8 cellular contexts compared by ENCODE assay signal in the genomic region with DNA sequence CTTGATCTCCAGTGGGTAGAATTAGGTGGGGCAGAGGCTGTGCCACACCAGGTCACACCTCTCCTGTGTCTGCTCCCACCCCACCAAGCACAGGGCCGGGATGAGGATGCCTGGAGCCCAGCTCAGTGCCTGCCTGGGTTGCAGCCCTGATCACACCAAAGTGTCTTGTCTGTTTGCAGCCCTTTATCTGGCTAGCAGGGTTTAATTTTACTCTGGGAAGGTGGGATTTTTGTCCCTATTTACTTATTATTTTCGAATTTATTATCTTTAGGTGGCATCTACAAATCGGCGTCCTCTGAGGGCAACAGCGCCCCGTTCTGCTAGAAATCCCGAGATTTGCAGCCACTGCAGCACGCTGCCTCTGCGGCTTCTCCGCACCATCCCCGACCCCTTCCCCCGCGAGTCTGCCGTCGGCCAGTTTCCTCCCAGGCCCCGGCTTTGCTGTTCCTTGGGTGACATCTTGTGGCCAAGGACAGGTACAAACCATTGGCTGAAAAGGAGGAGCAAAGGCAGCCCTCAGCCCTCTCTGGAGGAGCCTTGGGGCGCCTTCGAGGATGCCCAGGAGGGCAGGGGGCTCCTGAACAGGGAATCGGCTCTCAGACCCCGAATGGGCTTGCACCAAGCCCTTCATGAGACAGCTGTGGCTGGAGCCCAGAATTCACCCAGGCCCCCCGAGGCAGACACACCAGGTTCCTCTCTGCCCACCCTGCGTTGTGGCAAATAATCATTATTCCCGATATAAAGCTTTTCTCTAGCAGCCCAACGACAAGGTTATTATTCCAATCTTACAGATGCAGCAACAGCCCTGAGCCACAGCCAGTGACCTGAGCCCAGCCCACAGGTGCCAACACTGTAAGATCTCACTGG.
A peak's percentile ranks its signal among the peaks of the same experiment; 100 is the strongest.
DNase-seq lines count a peak whose midpoint lies in the region; TF ChIP-seq lines count a peak whose summit lies in the region.

No MANE protein-coding gene starts in this region.

- H3K27me3 ChIP-seq in SJCRH30 (no peaks in the 10 kb centered on the region), suprapubic skin (no peaks in the 10 kb centered on the region)

- no peak overlapping the region for H3K27ac Mint-ChIP-seq in osteocyte (ENCODE audit: unreplicated experiment)

- no peak overlapping the region for H3K27ac ChIP-seq in SJCRH30
- no peak overlapping the region for H3K27ac ChIP-seq in suprapubic skin

- DNase-seq in NCI-H1417 (lab: John Stamatoyannopoulos, UW) (peak; percentile 56 to 92 (median 74)), NCI-H1417 treated with DMSO at 0.1 percent for 48 hours (lab: John Stamatoyannopoulos, UW) (no peak), Kasumi-1 (lab: John Stamatoyannopoulos, UW) (peak; percentile 72 to 77), SJCRH30 (peak; percentile 84 to 91), glomerular visceral epithelial cell (ENCODE audit: extremely low spot score) (peak; percentile 79), osteocyte (ENCODE audit: extremely low spot score, unreplicated experiment) (peak; percentile 92), suprapubic skin (ENCODE audit: low spot score in 2 of 2) (peak; percentile 75 to 86)
- peak; percentile 9 to 41 (median 28) for DNase-seq in activated naive CD4-positive, alpha-beta T cell (lab: John Stamatoyannopoulos, UW)

- H3K9me3 Mint-ChIP-seq in osteocyte (ENCODE audit: unreplicated experiment): no peaks in the 10 kb centered on the region

- no peaks in the 10 kb centered on the region for H3K36me3 Mint-ChIP-seq in osteocyte (ENCODE audit: unreplicated experiment)

- TF ChIP-seq EP300 in suprapubic skin (IDR thresholded peaks at IDR 0.05): no peak

- H3K9me3 ChIP-seq in SJCRH30 (replicated peaks): no peaks in the 10 kb centered on the region
- no peaks in the 10 kb centered on the region for H3K9me3 ChIP-seq in suprapubic skin

- peaks cover 6% of the 10 kb centered on the region; the same call in 1 of the 2 replicates for H3K4me1 ChIP-seq in SJCRH30
- peaks cover 15% of the 10 kb centered on the region for H3K4me1 ChIP-seq in suprapubic skin

- peak; percentile 89 for TF ChIP-seq CTCF in osteocyte (IDR thresholded peaks at IDR 0.05)
- peak; percentile 48 to 66 for TF ChIP-seq CTCF in suprapubic skin (IDR thresholded peaks at IDR 0.05)

- no peak for TF ChIP-seq POLR2A in suprapubic skin (IDR thresholded peaks at IDR 0.05)

- H3K36me3 ChIP-seq in SJCRH30: no peaks in the 10 kb centered on the region
- H3K36me3 ChIP-seq in suprapubic skin: no peaks in the 10 kb centered on the region

- peaks cover 6% of the 10 kb centered on the region for H3K4me1 Mint-ChIP-seq in osteocyte (ENCODE audit: unreplicated experiment)

- H3K27me3 Mint-ChIP-seq in osteocyte (ENCODE audit: unreplicated experiment): peaks cover 8% of the 10 kb centered on the region

- WGBS in suprapubic skin: 9% methylated on average over 24 of the region's 24 CpGs

- peak overlapping the region; percentile 16; the same call in 1 of the 2 replicates for H3K4me3 ChIP-seq in SJCRH30
- peak overlapping the region; percentile 31 for H3K4me3 ChIP-seq in suprapubic skin

- peak overlapping the region; percentile 72 for H3K4me3 Mint-ChIP-seq in osteocyte (ENCODE audit: unreplicated experiment)
